9 cellular contexts compared by ENCODE assay signal in the genomic region with DNA sequence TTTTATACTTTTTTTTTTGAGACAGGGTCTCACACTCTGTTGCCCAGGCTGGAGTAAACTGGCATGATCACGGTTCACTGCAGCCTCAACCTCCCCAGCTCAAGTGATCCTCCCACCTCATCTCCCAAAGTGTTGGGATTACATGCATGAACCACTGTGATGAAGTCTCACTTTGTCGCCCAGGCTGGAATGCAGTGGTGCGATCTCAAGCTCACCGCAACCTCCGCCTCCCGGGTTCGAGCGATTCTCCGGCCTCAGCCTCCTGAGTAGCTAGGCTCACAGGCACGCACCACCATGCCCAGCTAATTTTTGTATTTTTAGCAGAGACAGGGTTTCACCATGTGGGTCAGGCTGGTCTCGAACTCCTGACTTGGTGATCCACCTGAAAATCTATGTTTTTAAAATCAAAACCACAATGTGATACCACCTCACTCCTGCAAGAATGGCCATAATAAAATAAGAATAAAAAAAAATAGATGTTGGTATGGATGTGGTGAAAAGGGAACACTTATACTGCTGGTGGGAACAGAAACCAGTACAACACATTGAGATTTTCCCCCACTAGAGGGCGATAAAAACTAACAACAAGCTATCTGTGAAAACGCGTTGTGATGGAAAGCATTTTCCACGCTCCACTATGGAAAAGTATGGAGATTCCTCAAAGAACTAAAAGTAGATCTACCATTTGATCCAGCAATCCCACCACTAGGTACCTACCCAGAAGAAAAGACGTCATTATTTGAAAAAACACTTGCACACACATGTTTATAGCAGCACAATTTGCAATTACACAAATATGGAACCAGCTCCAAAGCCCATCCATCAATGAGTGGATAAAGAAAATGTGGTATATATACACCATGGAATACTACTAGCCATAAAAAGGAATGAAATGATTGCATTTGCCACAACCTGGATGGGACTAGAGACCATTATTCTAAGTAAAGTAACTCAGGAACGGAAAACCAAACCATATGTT.
DNase-seq lines count a peak whose midpoint lies in the region; FAIRE-seq lines count a peak whose summit lies in the region.
"Had no signal": no experiment of that assay in that cellular context is flagged by ENCODE, and none has a peak within 500 bp of the region (broad histone marks: within the 10 kb centered on the region; RNA-seq: fewer than 3 reads in every experiment).

No MANE protein-coding gene starts in this region.

- no peak overlapping the region for H3K4me3 Mint-ChIP-seq in activated naive CD4-positive, alpha-beta T cell treated with anti-CD3 and anti-CD28 coated beads, Interleukin-2, amount 10 ng/mL, durations not matched to agents 7 days and 5 days
- H3K4me3 Mint-ChIP-seq: activated naive CD8-positive, alpha-beta T cell had no signal

- CTCF ChIA-PET in activated naive CD4-positive, alpha-beta T cell treated with anti-CD3 and anti-CD28 coated beads, Interleukin-2, amount 10 ng/mL, durations not matched to agents 7 days and 5 days (lab: Charles Lee), result interaction anchor here (0.6 to 2.0 kb wide), 9 partner anchors 9 to 888 kb away, joined by 3 to 5 read pairs (median 4); no protein-coding TSS in a partner anchor

- peaks cover 18% of the 10 kb centered on the region for H3K36me3 Mint-ChIP-seq in activated naive CD4-positive, alpha-beta T cell treated with anti-CD3 and anti-CD28 coated beads, Interleukin-2, amount 10 ng/mL, durations not matched to agents 7 days and 5 days

- no peaks in the 10 kb centered on the region for H3K27me3 Mint-ChIP-seq in activated naive CD4-positive, alpha-beta T cell treated with anti-CD3 and anti-CD28 coated beads, Interleukin-2, amount 10 ng/mL, durations not matched to agents 7 days and 5 days
- H3K27me3 Mint-ChIP-seq: activated naive CD8-positive, alpha-beta T cell had no signal

- H3K27ac Mint-ChIP-seq in activated naive CD4-positive, alpha-beta T cell treated with anti-CD3 and anti-CD28 coated beads, Interleukin-2, amount 10 ng/mL, durations not matched to agents 7 days and 5 days, result no peak overlapping the region

- peak; percentile 42 for FAIRE-seq in urothelium cell line (lab: Jason Lieb, UNC)

- DNase-seq in activated naive CD4-positive, alpha-beta T cell treated with anti-CD3 and anti-CD28 coated beads, Interleukin-2, amount 10 ng/mL, durations not matched to agents 7 days and 5 days, result peak; percentile 20
- no peak for DNase-seq in activated naive CD4-positive, alpha-beta T cell treated with Interleukin-2 at 50 U/mL for 16 hours
- DNase-seq in NCI-H1105 (lab: John Stamatoyannopoulos, UW) (peak; percentile 33), astrocyte of the hippocampus (ENCODE audit: low read depth, low spot score) (peak; percentile 74), kidney glomerular epithelial cell (lab: John Stamatoyannopoulos, UW) (peak; percentile 13), urothelium cell line (ENCODE audit: low spot score) (peak; percentile 37), 8988T (no peak)
- DNase-seq in NK-92 treated with Interleukin-12 subunit alpha and Interleukin-12 subunit beta, amount 100 ng/mL, for 24 hours (lab: John Stamatoyannopoulos, UW), result no peak

- peaks cover 5% of the 10 kb centered on the region for H3K4me1 Mint-ChIP-seq in activated naive CD4-positive, alpha-beta T cell treated with anti-CD3 and anti-CD28 coated beads, Interleukin-2, amount 10 ng/mL, durations not matched to agents 7 days and 5 days

- no peaks in the 10 kb centered on the region for H3K9me3 Mint-ChIP-seq in activated naive CD4-positive, alpha-beta T cell treated with anti-CD3 and anti-CD28 coated beads, Interleukin-2, amount 10 ng/mL, durations not matched to agents 7 days and 5 days

Comparison
In these comparisons a context has a peak if more than half of its experiments do, and no peak if none do; other contexts are left out.
1. DNase-seq: peak in activated naive CD4-positive, alpha-beta T cell treated with anti-CD3 and anti-CD28 coated beads, Interleukin-2, amount 10 ng/mL, durations not matched to agents 7 days and 5 days (single experiment), NCI-H1105 (single experiment), astrocyte of the hippocampus (single experiment), kidney glomerular epithelial cell (single experiment) and urothelium cell line (single experiment); none in activated naive CD4-positive, alpha-beta T cell treated with Interleukin-2 at 50 U/mL for 16 hours (single experiment), NK-92 treated with Interleukin-12 subunit alpha and Interleukin-12 subunit beta, amount 100 ng/mL, for 24 hours (single experiment) and 8988T (single experiment).